Comparison of ENCODE assay signal across 8 cellular contexts in genomic region chr20:62953167-62953838, GRCh38. TPM values are rescaled to one million over a fixed set of nuclear protein-coding genes. Genes with fewer than 3 reads are reported as not detected.
DNase-seq lines count a peak whose midpoint lies in the region; ATAC-seq, FAIRE-seq and TF ChIP-seq lines count a peak whose summit lies in the region.

No MANE protein-coding gene starts in this region.

- H3K4me1 ChIP-seq in right cardiac atrium (ENCODE audit: control insufficient read depth, insufficient read depth, low read length), result peaks cover 9% of the 10 kb centered on the region
- peaks cover 22 to 59% (median 39%) of the 10 kb centered on the region in 6 donors for H3K4me1 ChIP-seq in spleen

- WGBS in right cardiac atrium, result 71% methylated on average over 16 of the region's 16 CpGs
- 23 to 56% (median 35%) methylated on average over 12 to 16 of the region's 16 CpGs for WGBS in spleen, 5 donors

- H3K9me3 ChIP-seq in SU-DHL-6 (ENCODE audit: insufficient read depth, low read length) (no peaks in the 10 kb centered on the region; the same call in 1 of the 2 replicates), right cardiac atrium (ENCODE audit: control insufficient read depth, low read length) (no peaks in the 10 kb centered on the region), spleen (no peaks in the 10 kb centered on the region)

- H3K9ac ChIP-seq in SU-DHL-6 (ENCODE audit: low read length), result peak overlapping the region; percentile 78

- H3K79me2 ChIP-seq in SU-DHL-6 (ENCODE audit: insufficient read depth, low read length), result peaks cover 25% of the 10 kb centered on the region

- TF ChIP-seq CTCF in SU-DHL-6 (IDR thresholded peaks at IDR 0.05; ENCODE audit: insufficient read depth, low read length, poor library complexity, severe bottlenecking), result no peak
- no peak for TF ChIP-seq CTCF in spleen (IDR thresholded peaks at IDR 0.05 in 8 of 11, conservative IDR thresholded peaks at IDR 0.05 in 3 of 11)
- no peak for TF ChIP-seq CTCF in D721Med (IDR thresholded peaks at IDR 0.05; ENCODE audit: insufficient read depth, missing control alignments)

- H3K36me3 ChIP-seq in SU-DHL-6 (ENCODE audit: low read length) (peaks cover 6% of the 10 kb centered on the region; the same call in 1 of the 2 replicates), spleen (peaks cover 0 to 51% (median 19%) of the 10 kb centered on the region in 6 donors)

- TF ChIP-seq POLR2A in GM19193 (IDR thresholded peaks at IDR 0.05; ENCODE audit: extremely low read depth, insufficient read depth, insufficient read length) (peak; percentile 5), spleen (IDR thresholded peaks at IDR 0.05) (no peak)

- ATAC-seq in right cardiac atrium (peak; percentile 3 to 12), GM18867 (IDR thresholded peaks at IDR 0.05; ENCODE audit: unreplicated experiment) (no peak)

- no peaks in the 10 kb centered on the region for H3K27me3 ChIP-seq in SU-DHL-6 (ENCODE audit: low read length)
- no peaks in the 10 kb centered on the region for H3K27me3 ChIP-seq in right cardiac atrium (ENCODE audit: control insufficient read depth, insufficient read depth)
- no peaks in the 10 kb centered on the region for H3K27me3 ChIP-seq in spleen (replicated peaks in 1 of 7)

- H3F3A ChIP-seq in SU-DHL-6 (ENCODE audit: insufficient read depth), result peaks cover 18% of the 10 kb centered on the region

- FAIRE-seq in D721Med (lab: Jason Lieb, UNC), result no peak

- H2AFZ ChIP-seq in SU-DHL-6 (ENCODE audit: low read depth, low read length, severe bottlenecking), result peak overlapping the region; percentile 28

- intact Hi-C loops in right cardiac atrium (cut with DNase I) (no loop called here), spleen (cut with DNase I; ENCODE audit: low total_unique reads) (no loop called here)

- H3K4me3 ChIP-seq in SU-DHL-6 (ENCODE audit: insufficient read depth, low read length, poor library complexity, severe bottlenecking) (peak overlapping the region; percentile 75), right cardiac atrium (ENCODE audit: low read length) (peak overlapping the region; percentile 6), spleen (peak overlapping the region; percentile 16 to 76 (median 42))

- H4K20me1 ChIP-seq in SU-DHL-6 (ENCODE audit: low read depth, low read length), result no peaks in the 10 kb centered on the region

- peak overlapping the region; percentile 94 for H3K27ac ChIP-seq in SU-DHL-6 (ENCODE audit: low read depth, low read length)
- peak overlapping the region; percentile 77 for H3K27ac ChIP-seq in right cardiac atrium (ENCODE audit: low read length)
- H3K27ac ChIP-seq in spleen, result peak overlapping the region; percentile 78 to 92 (median 88)

- no peaks in the 10 kb centered on the region for H3K9me2 ChIP-seq in SU-DHL-6 (replicated peaks; ENCODE audit: insufficient read depth, low read length)

- peak overlapping the region; percentile 98 for H3K4me2 ChIP-seq in SU-DHL-6 (ENCODE audit: low read depth, low read length, poor library complexity, severe bottlenecking)

- DNase-seq in right cardiac atrium, result peak in 2 of 3 donors; percentile 63 to 64
- DNase-seq in spleen, result peak; percentile 82
- DNase-seq in cerebellar cortex (ENCODE audit: low spot score), result no peak
- no peak for DNase-seq in D721Med (ENCODE audit: insufficient read length, low spot score)
- DNase-seq in SKM-1 (lab: John Stamatoyannopoulos, UW; ENCODE audit: unreplicated experiment), result no peak

RNA-seq across cellular contexts. Expression of gene SLC17A9, which starts 0.8 kb away (rescaled TPM):
- total RNA-seq in right cardiac atrium (1 to 10 TPM; 1.5 to 4.8 (median 2.2) TPM), spleen (10 to 100 TPM; 18.8 to 41.9 (median 31.4) TPM)
- polyA plus RNA-seq in right cardiac atrium (3.1 TPM), spleen (10 to 100 TPM; 34.4 to 95.3 (median 41.5) TPM)

RNA-seq across cellular contexts. Expression of gene GID8, which starts 15.4 kb away (rescaled TPM):
- total RNA-seq in right cardiac atrium (10 to 100 TPM; 19.0 to 22.1 (median 20.0) TPM), spleen (10 to 100 TPM; 26.5 to 33.3 (median 29.6) TPM)
- polyA plus RNA-seq in right cardiac atrium (8.9 TPM), spleen (10 to 100 TPM in 2 of 3 donors, 1 to 10 TPM in 1; 9.7 to 12.9 (median 12.0) TPM)

RNA-seq across cellular contexts. Expression of gene DIDO1, which starts 27.0 kb away (rescaled TPM):
- 10 to 100 TPM; 38.1 to 42.5 (median 40.0) TPM for total RNA-seq in right cardiac atrium
- 23.3 TPM for polyA plus RNA-seq in right cardiac atrium
- 10 to 100 TPM; 61.2 to 79.6 (median 76.0) TPM for total RNA-seq in spleen
- polyA plus RNA-seq in spleen, result 10 to 100 TPM; 17.4 to 23.2 (median 17.8) TPM

RNA-seq across cellular contexts. Expression of gene BHLHE23, which starts 53.5 kb away (rescaled TPM):
- total RNA-seq in right cardiac atrium (not detected), spleen (not detected)
- polyA plus RNA-seq in right cardiac atrium (not detected), spleen (not detected)

Comparison
In these comparisons a context has a peak if more than half of its experiments do, and no peak if none do; other contexts are left out.
1. H3K4me3 ChIP-seq: peak in every context shown above with its lines; median percentile 75 in SU-DHL-6; 42 in spleen; 6 in right cardiac atrium.
2. DNase-seq: peak in right cardiac atrium (2 of 3) and spleen (single experiment); none in cerebellar cortex (single experiment), D721Med (single experiment) and SKM-1 (single experiment).
3. Peak in every context shown above with its lines, with median percentiles within 50 percentile points of each other: H3K27ac ChIP-seq.